In genomic region chr9:37151802-37152201, GRCh38 we compare ENCODE assay signal across 28 cellular contexts.
"Had no signal": no experiment of that assay in that cellular context is flagged by ENCODE, and none has a peak within 500 bp of the region (broad histone marks: within the 10 kb centered on the region; RNA-seq: fewer than 3 reads in every experiment).

No MANE protein-coding gene starts in this region.

- H3K9me3 Mint-ChIP-seq: activated CD4-positive, alpha-beta T cell treated with anti-CD3 and anti-CD28 coated beads, Interleukin-2, amount 10 ng/mL, durations not matched to agents 24 days and 14 days; activated CD8-positive, alpha-beta T cell treated with anti-CD3 and anti-CD28 coated beads for 36 hours; activated naive CD4-positive, alpha-beta T cell treated with anti-CD3 and anti-CD28 coated beads, Interleukin-2, amount 50 U/mL, for 24 hours; activated naive CD8-positive, alpha-beta T cell treated with anti-CD3 and anti-CD28 coated beads, Interleukin-2, amount 10 ng/mL, durations not matched to agents 7 days and 5 days; activated T-cell treated with anti-CD3 and anti-CD28 coated beads, Interleukin-2, amount 50 U/mL, for 24 hours; activated T-helper 2 cell treated with anti-CD3 and anti-CD28 coated beads, Interferon-gamma antibody, Interleukin-2, Interleukin-4, amounts not matched to agents 10 μg/mL and 5 μg/mL and 100 μg/mL, durations not matched to agents 14 hours and 24 hours and 36 hours; central memory CD8-positive, alpha-beta T cell had no signal

- H3K4me3 Mint-ChIP-seq: activated CD4-positive, alpha-beta T cell treated with anti-CD3 and anti-CD28 coated beads, Interleukin-2, amount 10 ng/mL, durations not matched to agents 24 days and 14 days; activated CD8-positive, alpha-beta T cell treated with anti-CD3 and anti-CD28 coated beads for 36 hours; activated naive CD4-positive, alpha-beta T cell treated with anti-CD3 and anti-CD28 coated beads, Interleukin-2, amount 50 U/mL, for 24 hours; activated naive CD8-positive, alpha-beta T cell treated with anti-CD3 and anti-CD28 coated beads, Interleukin-2, amount 10 ng/mL, durations not matched to agents 7 days and 5 days; activated T-cell treated with anti-CD3 and anti-CD28 coated beads, Interleukin-2, amount 50 U/mL, for 24 hours; central memory CD8-positive, alpha-beta T cell had no signal

- H3K36me3 ChIP-seq: cardiac muscle cell, Peyer's patch, SJSA1, WERI-Rb-1 had no signal

- DNase-seq: activated CD4-positive, alpha-beta T cell treated with anti-CD3 and anti-CD28 coated beads, Interleukin-2, amount 10 ng/mL, durations not matched to agents 24 days and 14 days; activated CD4-positive, alpha-beta T cell treated with anti-CD3 and anti-CD28 coated beads, Interleukin-2, amount 50 U/mL, for 4 hours; activated CD8-positive, alpha-beta T cell treated with anti-CD3 and anti-CD28 coated beads for 36 hours; activated gamma-delta T cell; activated naive CD4-positive, alpha-beta T cell treated with Interleukin-2 at 50 U/mL for 16 hours; activated naive CD8-positive, alpha-beta T cell treated with anti-CD3 and anti-CD28 coated beads, Interleukin-2, amount 10 ng/mL, durations not matched to agents 7 days and 5 days; activated T-cell treated with anti-CD3 and anti-CD28 coated beads, Interleukin-2, amount 50 U/mL, for 24 hours; amygdala; NCI-H1105; NCI-H1417 treated with DMSO at 0.1 percent for 48 hours; NCI-H187 treated with DMSO at 0.1 percent for 48 hours; NCI-H2081; NCI-H226; NCI-H524 treated with DMSO at 0.1 percent for 48 hours; PC-3; Peyer's patch; RPMI8226; SHP77 treated with DMSO at 0.1 percent for 48 hours; SW 1271; T-helper 1 cell; T1000; WERI-Rb-1 had no signal

- H3K9me3 ChIP-seq: ascending aorta, Peyer's patch, SJSA1 had no signal

- H3K27ac ChIP-seq: ascending aorta, cardiac muscle cell, Peyer's patch, SJSA1, WERI-Rb-1 had no signal

- H3K27me3 Mint-ChIP-seq: activated CD4-positive, alpha-beta T cell treated with anti-CD3 and anti-CD28 coated beads, Interleukin-2, amount 10 ng/mL, durations not matched to agents 24 days and 14 days; activated CD8-positive, alpha-beta T cell treated with anti-CD3 and anti-CD28 coated beads for 36 hours; activated naive CD4-positive, alpha-beta T cell treated with anti-CD3 and anti-CD28 coated beads, Interleukin-2, amount 50 U/mL, for 24 hours; activated naive CD8-positive, alpha-beta T cell treated with anti-CD3 and anti-CD28 coated beads, Interleukin-2, amount 10 ng/mL, durations not matched to agents 7 days and 5 days; activated T-cell treated with anti-CD3 and anti-CD28 coated beads, Interleukin-2, amount 50 U/mL, for 24 hours; central memory CD8-positive, alpha-beta T cell had no signal

- H3K27ac Mint-ChIP-seq: activated CD4-positive, alpha-beta T cell treated with anti-CD3 and anti-CD28 coated beads, Interleukin-2, amount 10 ng/mL, durations not matched to agents 24 days and 14 days; activated CD8-positive, alpha-beta T cell treated with anti-CD3 and anti-CD28 coated beads for 36 hours; activated naive CD4-positive, alpha-beta T cell treated with anti-CD3 and anti-CD28 coated beads, Interleukin-2, amount 50 U/mL, for 24 hours; activated naive CD8-positive, alpha-beta T cell treated with anti-CD3 and anti-CD28 coated beads, Interleukin-2, amount 10 ng/mL, durations not matched to agents 7 days and 5 days; activated T-cell treated with anti-CD3 and anti-CD28 coated beads, Interleukin-2, amount 50 U/mL, for 24 hours; activated T-helper 2 cell treated with anti-CD3 and anti-CD28 coated beads, Interferon-gamma antibody, Interleukin-2, Interleukin-4, amounts not matched to agents 10 μg/mL and 5 μg/mL and 100 μg/mL, durations not matched to agents 14 hours and 24 hours and 36 hours had no signal

- ATAC-seq: activated CD8-positive, alpha-beta T cell treated with anti-CD3 and anti-CD28 coated beads for 36 hours; PC-3 had no signal

- H3K27me3 ChIP-seq: ascending aorta, cardiac muscle cell, Peyer's patch, SJSA1 had no signal

- H3K4me1 ChIP-seq: ascending aorta, Peyer's patch had no signal

- H3K4me3 ChIP-seq: ascending aorta, cardiac muscle cell, Peyer's patch, SJSA1 had no signal
